Comparison of ENCODE assay signal across 7 cellular contexts in genomic region chr1:227766015-227766634, GRCh38. TPM values are rescaled to one million over a fixed set of nuclear protein-coding genes. Genes with fewer than 3 reads are reported as not detected.
A peak's percentile ranks its signal among the peaks of the same experiment; 100 is the strongest.
DNase-seq lines count a peak whose midpoint lies in the region; TF ChIP-seq lines count a peak whose summit lies in the region.

No MANE protein-coding gene starts in this region.

- peak; percentile 31 for DNase-seq in HFFc6
- DNase-seq in NCI-H345 (lab: John Stamatoyannopoulos, UW) = peak; percentile 97
- peak; percentile 30 for DNase-seq in activated T-cell treated with anti-CD3 and anti-CD28 coated beads for 4 hours
- peak; percentile 42 for DNase-seq in mucosa of gallbladder (ENCODE audit: low spot score)
- no peak for DNase-seq in cerebellar nuclear complex (lab: John Stamatoyannopoulos, UW)
- DNase-seq in NCI-H446 treated with DMSO at 0.1 percent for 48 hours (lab: John Stamatoyannopoulos, UW) = no peak
- DNase-seq in Ammon's horn (ENCODE audit: low spot score) = no peak

- no peak for TF ChIP-seq CTCF in HFFc6 (IDR thresholded peaks at IDR 0.05)

- no peaks in the 10 kb centered on the region for H3K9me3 Mint-ChIP-seq in HFFc6

- H3K27me3 Mint-ChIP-seq in HFFc6 (ENCODE audit: insufficient read depth) = peaks cover 2% of the 10 kb centered on the region; the same call in 1 of the 2 replicates

- H3K36me3 Mint-ChIP-seq in HFFc6 (ENCODE audit: low read depth) = peaks cover 28% of the 10 kb centered on the region

- no peak overlapping the region for H3K4me3 Mint-ChIP-seq in HFFc6

- H3K27ac Mint-ChIP-seq in HFFc6 = no peak overlapping the region

- peaks cover 42% of the 10 kb centered on the region for H3K4me1 Mint-ChIP-seq in HFFc6 (ENCODE audit: low read depth)

RNA-seq across cellular contexts. Expression of gene SNAP47, which starts 30.9 kb away (rescaled TPM):
- total RNA-seq in HFFc6 (2021; fragmentation: NEBNext Ultra II Directional; extraction: Animal tissue kit (Norgen Biotek cat#: 25700)) = 10 to 100 TPM; 27.0 to 31.2 (median 30.4) TPM
- 32.3 TPM for total RNA-seq in mucosa of gallbladder

RNA-seq across cellular contexts. Expression of gene JMJD4, which starts 31.0 kb away (rescaled TPM):
- total RNA-seq in HFFc6 (2021; fragmentation: NEBNext Ultra II Directional; extraction: Animal tissue kit (Norgen Biotek cat#: 25700)) = 10 to 100 TPM; 20.2 to 23.1 (median 21.5) TPM
- 14.1 TPM for total RNA-seq in mucosa of gallbladder

RNA-seq across cellular contexts. Expression of gene PRSS38, which starts 49.4 kb away (rescaled TPM):
- total RNA-seq in HFFc6 (2021; fragmentation: NEBNext Ultra II Directional; extraction: Animal tissue kit (Norgen Biotek cat#: 25700)) = not detected
- total RNA-seq in mucosa of gallbladder = not detected

Comparison
In these comparisons a context has a peak if more than half of its experiments do, and no peak if none do; other contexts are left out.
1. DNase-seq: peak in HFFc6 (single experiment), NCI-H345 (single experiment), activated T-cell treated with anti-CD3 and anti-CD28 coated beads for 4 hours (single experiment) and mucosa of gallbladder (single experiment); none in cerebellar nuclear complex (0 of 2), NCI-H446 treated with DMSO at 0.1 percent for 48 hours (single experiment) and Ammon's horn (single experiment).